In genomic region chr22:35424761-35425160, GRCh38 we compare ENCODE assay signal across 20 cellular contexts.
"Had no signal": no experiment of that assay in that cellular context is flagged by ENCODE, and none has a peak within 500 bp of the region (broad histone marks: within the 10 kb centered on the region; RNA-seq: fewer than 3 reads in every experiment).

No MANE protein-coding gene starts in this region.

- H3K9me3 ChIP-seq: breast epithelium, right atrium auricular region, SJCRH30, stomach, thoracic aorta had no signal

- ATAC-seq: activated naive CD4-positive, alpha-beta T cell treated with anti-CD3 and anti-CD28 coated beads, Interleukin-2, amount 50 U/mL, for 72 hours; effector memory CD8-positive, alpha-beta T cell; left cardiac atrium; naive thymus-derived CD4-positive, alpha-beta T cell had no signal

- H3K27me3 Mint-ChIP-seq: effector memory CD8-positive, alpha-beta T cell; naive thymus-derived CD4-positive, alpha-beta T cell had no signal

- H3K27ac ChIP-seq: breast epithelium, epithelial cell of prostate, right atrium auricular region, SJCRH30, skin epidermis, stomach, thoracic aorta had no signal

- H3K4me3 Mint-ChIP-seq: effector memory CD8-positive, alpha-beta T cell; naive thymus-derived CD4-positive, alpha-beta T cell had no signal

- H3K9me3 Mint-ChIP-seq: activated naive CD4-positive, alpha-beta T cell treated with anti-CD3 and anti-CD28 coated beads, Interleukin-2, amount 50 U/mL, for 72 hours; effector memory CD8-positive, alpha-beta T cell; naive thymus-derived CD4-positive, alpha-beta T cell had no signal

- H3K27me3 ChIP-seq: breast epithelium, right atrium auricular region, SJCRH30, stomach had no signal

- H3K4me3 ChIP-seq: breast epithelium, right atrium auricular region, SJCRH30, skin epidermis, stomach, thoracic aorta had no signal

- DNase-seq: activated CD4-positive, alpha-beta T cell treated with anti-CD3 and anti-CD28 coated beads, Interleukin-2, amount 50 U/mL, for 48 hours; activated CD4-positive, CD25-positive, alpha-beta regulatory T cell treated with anti-CD3 and anti-CD28 coated beads, Interleukin-2, amount 50 U/mL, for 72 hours; activated effector memory CD4-positive, alpha-beta T cell treated with Interleukin-2 at 50 U/mL for 16 hours; anterior cingulate cortex; dermis blood vessel endothelial cell; effector memory CD8-positive, alpha-beta T cell; foreskin melanocyte; head of caudate nucleus; left cardiac atrium; naive thymus-derived CD4-positive, alpha-beta T cell; SJCRH30; stimulated activated CD4-positive, alpha-beta T cell treated with anti-CD3 and anti-CD28 coated beads, Interleukin-4, amount 100 ng/mL, for 4 hours; stimulated activated CD8-positive, alpha-beta memory T cell treated with anti-CD3 and anti-CD28 coated beads, Interleukin-4, amount 100 ng/mL, for 48 hours; stomach had no signal

- H3K4me1 ChIP-seq: breast epithelium, right atrium auricular region, stomach had no signal
